Comparison of ENCODE assay signal across 1 cellular context in genomic region chr2:204914708-204915107, GRCh38.
TF ChIP-seq lines count a peak whose summit lies in the region.

No MANE protein-coding gene starts in this region.

TF ChIP-seq in K562, 482 proteins besides CTCF, POLR2A, EP300 and RAD21:
- peak; percentile 21; the same call in 1 of the 2 replicates for TF ChIP-seq ZNF592 (IDR thresholded peaks at IDR 0.05)
- TF ChIP-seq L3MBTL2 (IDR thresholded peaks at IDR 0.05) = 0 out of 2 replicates have a peak, but pooled peaks have one; percentile 37
- peak in 1 of 2 experiments; percentile 27 for TF ChIP-seq E2F6 (IDR thresholded peaks at IDR 0.05; ENCODE audit: borderline replicate concordance in 1 of 2, extremely low read depth in 1 of 2, insufficient read depth in 1 of 2, insufficient read length in 1 of 2, low read depth in 1 of 2, low read length in 1 of 2, poor library complexity in 1 of 2, severe bottlenecking in 1 of 2)
- TF ChIP-seq HMGXB4 (CRISPR knock-in tag; IDR thresholded peaks at IDR 0.05) = no peak
- no peak for TF ChIP-seq HDAC6 (IDR thresholded peaks at IDR 0.05; ENCODE audit: low read depth, low read length)
- no peak for TF ChIP-seq TSHZ1 (CRISPR knock-in tag; IDR thresholded peaks at IDR 0.05)
- no peak for TF ChIP-seq MEF2D (tag; conservative IDR thresholded peaks at IDR 0.05; ENCODE audit: low read depth)
- peak; percentile 15; the same call in 1 of the 2 replicates for TF ChIP-seq EP400 (IDR thresholded peaks at IDR 0.05)
- 0 out of 2 replicates have a peak, but pooled peaks have one; percentile 21 for TF ChIP-seq POLR2G (IDR thresholded peaks at IDR 0.05; ENCODE audit: low read depth, low read length)
- TF ChIP-seq TOE1 (IDR thresholded peaks at IDR 0.05; ENCODE audit: borderline replicate concordance) = no peak
- no peak for TF ChIP-seq TOE1 (CRISPR knock-in tag; IDR thresholded peaks at IDR 0.05; ENCODE audit: borderline replicate concordance, low read depth)
- no peak for TF ChIP-seq TCF15 (CRISPR knock-in tag; IDR thresholded peaks at IDR 0.05)
TF ChIP-seq in K562: peak in this region for 5.
